In the genomic region with DNA sequence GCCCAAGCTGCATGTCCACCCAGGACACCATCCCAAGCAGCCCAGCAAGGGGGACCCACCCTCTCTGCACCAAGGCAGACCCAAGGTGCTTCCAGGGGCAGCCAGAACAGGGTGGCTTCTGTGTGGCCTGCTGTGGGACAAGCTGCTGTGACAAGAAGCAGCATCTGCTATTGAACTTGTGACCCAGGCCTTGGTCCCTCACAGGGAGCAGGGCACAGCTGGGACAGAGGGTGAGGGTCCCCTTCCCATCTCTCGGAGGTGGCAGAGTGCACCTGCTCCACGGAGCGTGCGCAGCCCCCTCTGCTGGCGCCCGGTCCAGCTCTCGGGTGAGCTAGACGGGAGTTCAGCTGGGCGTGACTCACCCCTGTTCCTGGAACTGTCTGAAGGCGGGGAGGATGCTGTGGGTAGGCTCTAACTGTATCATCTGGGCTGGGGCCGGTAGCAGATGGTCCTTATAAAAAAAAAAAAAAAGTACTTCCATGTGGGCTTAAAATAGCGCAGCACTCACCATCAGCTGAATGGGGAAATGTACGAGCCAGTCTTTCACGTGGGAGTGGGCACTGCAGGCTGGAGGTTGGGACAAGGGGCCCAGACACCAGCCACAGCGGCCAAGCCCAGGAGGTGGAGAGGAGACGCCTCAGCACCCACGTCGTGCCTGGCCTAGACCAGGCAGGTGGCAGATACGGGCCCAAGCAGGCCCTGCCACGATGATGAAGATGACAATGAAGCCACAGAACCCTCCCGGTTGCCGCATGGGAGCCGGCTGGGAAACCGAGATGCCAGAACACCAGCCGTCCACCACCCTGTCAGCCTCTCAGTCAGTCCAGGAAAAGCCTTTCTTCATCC, we compare ENCODE assay signal across 1 cellular context.
TF ChIP-seq lines count a peak whose summit lies in the region.

No MANE protein-coding gene starts in this region.

TF ChIP-seq in SK-N-SH, 30 proteins besides CTCF, POLR2A, EP300 and RAD21 (continued from another document):
- no peak for TF ChIP-seq CHD2 (IDR thresholded peaks at IDR 0.05; ENCODE audit: low read length, partially characterized antibody)
- TF ChIP-seq TCF12 (IDR thresholded peaks at IDR 0.05): peak; percentile 93
- no peak for TF ChIP-seq TEAD4 (IDR thresholded peaks at IDR 0.05; ENCODE audit: borderline replicate concordance, insufficient read depth)
- TF ChIP-seq, protein P1, sequence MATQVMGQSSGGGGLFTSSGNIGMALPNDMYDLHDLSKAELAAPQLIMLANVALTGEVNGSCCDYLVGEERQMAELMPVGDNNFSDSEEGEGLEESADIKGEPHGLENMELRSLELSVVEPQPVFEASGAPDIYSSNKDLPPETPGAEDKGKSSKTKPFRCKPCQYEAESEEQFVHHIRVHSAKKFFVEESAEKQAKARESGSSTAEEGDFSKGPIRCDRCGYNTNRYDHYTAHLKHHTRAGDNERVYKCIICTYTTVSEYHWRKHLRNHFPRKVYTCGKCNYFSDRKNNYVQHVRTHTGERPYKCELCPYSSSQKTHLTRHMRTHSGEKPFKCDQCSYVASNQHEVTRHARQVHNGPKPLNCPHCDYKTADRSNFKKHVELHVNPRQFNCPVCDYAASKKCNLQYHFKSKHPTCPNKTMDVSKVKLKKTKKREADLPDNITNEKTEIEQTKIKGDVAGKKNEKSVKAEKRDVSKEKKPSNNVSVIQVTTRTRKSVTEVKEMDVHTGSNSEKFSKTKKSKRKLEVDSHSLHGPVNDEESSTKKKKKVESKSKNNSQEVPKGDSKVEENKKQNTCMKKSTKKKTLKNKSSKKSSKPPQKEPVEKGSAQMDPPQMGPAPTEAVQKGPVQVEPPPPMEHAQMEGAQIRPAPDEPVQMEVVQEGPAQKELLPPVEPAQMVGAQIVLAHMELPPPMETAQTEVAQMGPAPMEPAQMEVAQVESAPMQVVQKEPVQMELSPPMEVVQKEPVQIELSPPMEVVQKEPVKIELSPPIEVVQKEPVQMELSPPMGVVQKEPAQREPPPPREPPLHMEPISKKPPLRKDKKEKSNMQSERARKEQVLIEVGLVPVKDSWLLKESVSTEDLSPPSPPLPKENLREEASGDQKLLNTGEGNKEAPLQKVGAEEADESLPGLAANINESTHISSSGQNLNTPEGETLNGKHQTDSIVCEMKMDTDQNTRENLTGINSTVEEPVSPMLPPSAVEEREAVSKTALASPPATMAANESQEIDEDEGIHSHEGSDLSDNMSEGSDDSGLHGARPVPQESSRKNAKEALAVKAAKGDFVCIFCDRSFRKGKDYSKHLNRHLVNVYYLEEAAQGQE (IDR thresholded peaks at IDR 0.05; ENCODE audit: low read depth, low read length): peak; percentile 11; the same call in 1 of the 2 replicates
- TF ChIP-seq FOXJ3 (CRISPR knock-in tag; IDR thresholded peaks at IDR 0.05): no peak
- peak; percentile 35; the same call in 1 of the 2 replicates for TF ChIP-seq RCOR1 (IDR thresholded peaks at IDR 0.05; ENCODE audit: low read length)
- peak; percentile 48 for TF ChIP-seq SMC3 (IDR thresholded peaks at IDR 0.05; ENCODE audit: low read depth, low read length)
- TF ChIP-seq FOSL2 (IDR thresholded peaks at IDR 0.05; ENCODE audit: borderline replicate concordance, low read depth): peak; percentile 89
- no peak for TF ChIP-seq GATA2 (CRISPR knock-in tag; IDR thresholded peaks at IDR 0.05)
- TF ChIP-seq MXI1 (IDR thresholded peaks at IDR 0.05; ENCODE audit: low read depth, low read length): no peak
- TF ChIP-seq, protein P2, sequence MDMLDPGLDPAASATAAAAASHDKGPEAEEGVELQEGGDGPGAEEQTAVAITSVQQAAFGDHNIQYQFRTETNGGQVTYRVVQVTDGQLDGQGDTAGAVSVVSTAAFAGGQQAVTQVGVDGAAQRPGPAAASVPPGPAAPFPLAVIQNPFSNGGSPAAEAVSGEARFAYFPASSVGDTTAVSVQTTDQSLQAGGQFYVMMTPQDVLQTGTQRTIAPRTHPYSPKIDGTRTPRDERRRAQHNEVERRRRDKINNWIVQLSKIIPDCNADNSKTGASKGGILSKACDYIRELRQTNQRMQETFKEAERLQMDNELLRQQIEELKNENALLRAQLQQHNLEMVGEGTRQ (IDR thresholded peaks at IDR 0.05; ENCODE audit: borderline replicate concordance, low read depth, low read length): no peak
- TF ChIP-seq, protein P3, sequence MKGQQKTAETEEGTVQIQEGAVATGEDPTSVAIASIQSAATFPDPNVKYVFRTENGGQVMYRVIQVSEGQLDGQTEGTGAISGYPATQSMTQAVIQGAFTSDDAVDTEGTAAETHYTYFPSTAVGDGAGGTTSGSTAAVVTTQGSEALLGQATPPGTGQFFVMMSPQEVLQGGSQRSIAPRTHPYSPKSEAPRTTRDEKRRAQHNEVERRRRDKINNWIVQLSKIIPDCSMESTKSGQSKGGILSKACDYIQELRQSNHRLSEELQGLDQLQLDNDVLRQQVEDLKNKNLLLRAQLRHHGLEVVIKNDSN (IDR thresholded peaks at IDR 0.05; ENCODE audit: borderline replicate concordance, low read depth): no peak
- TF ChIP-seq GABPA (IDR thresholded peaks at IDR 0.05; ENCODE audit: low read depth): no peak
- TF ChIP-seq RFX5 (IDR thresholded peaks at IDR 0.05; ENCODE audit: low read length): no peak
- no peak for TF ChIP-seq ELF1 (IDR thresholded peaks at IDR 0.05)
- TF ChIP-seq TAF1 (IDR thresholded peaks at IDR 0.05; ENCODE audit: borderline replicate concordance, low read depth, low read length): no peak
- peak; percentile 18; the same call in 1 of the 2 replicates for TF ChIP-seq NFIC (IDR thresholded peaks at IDR 0.05; ENCODE audit: borderline replicate concordance)
- TF ChIP-seq, protein P4, sequence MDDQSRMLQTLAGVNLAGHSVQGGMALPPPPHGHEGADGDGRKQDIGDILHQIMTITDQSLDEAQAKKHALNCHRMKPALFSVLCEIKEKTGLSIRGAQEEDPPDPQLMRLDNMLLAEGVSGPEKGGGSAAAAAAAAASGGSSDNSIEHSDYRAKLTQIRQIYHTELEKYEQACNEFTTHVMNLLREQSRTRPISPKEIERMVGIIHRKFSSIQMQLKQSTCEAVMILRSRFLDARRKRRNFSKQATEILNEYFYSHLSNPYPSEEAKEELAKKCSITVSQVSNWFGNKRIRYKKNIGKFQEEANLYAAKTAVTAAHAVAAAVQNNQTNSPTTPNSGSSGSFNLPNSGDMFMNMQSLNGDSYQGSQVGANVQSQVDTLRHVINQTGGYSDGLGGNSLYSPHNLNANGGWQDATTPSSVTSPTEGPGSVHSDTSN (IDR thresholded peaks at IDR 0.05): peak; percentile 54
- TF ChIP-seq, protein P5, sequence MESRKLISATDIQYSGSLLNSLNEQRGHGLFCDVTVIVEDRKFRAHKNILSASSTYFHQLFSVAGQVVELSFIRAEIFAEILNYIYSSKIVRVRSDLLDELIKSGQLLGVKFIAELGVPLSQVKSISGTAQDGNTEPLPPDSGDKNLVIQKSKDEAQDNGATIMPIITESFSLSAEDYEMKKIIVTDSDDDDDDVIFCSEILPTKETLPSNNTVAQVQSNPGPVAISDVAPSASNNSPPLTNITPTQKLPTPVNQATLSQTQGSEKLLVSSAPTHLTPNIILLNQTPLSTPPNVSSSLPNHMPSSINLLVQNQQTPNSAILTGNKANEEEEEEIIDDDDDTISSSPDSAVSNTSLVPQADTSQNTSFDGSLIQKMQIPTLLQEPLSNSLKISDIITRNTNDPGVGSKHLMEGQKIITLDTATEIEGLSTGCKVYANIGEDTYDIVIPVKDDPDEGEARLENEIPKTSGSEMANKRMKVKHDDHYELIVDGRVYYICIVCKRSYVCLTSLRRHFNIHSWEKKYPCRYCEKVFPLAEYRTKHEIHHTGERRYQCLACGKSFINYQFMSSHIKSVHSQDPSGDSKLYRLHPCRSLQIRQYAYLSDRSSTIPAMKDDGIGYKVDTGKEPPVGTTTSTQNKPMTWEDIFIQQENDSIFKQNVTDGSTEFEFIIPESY (IDR thresholded peaks at IDR 0.05; ENCODE audit: borderline replicate concordance, low read depth): no peak; the same call in 1 of the 2 replicates
- TF ChIP-seq EZH2phosphoT487 (IDR thresholded peaks at IDR 0.05; ENCODE audit: borderline replicate concordance, low read depth): no peak
- peak; percentile 84; the same call in 1 of the 2 replicates for TF ChIP-seq JUND (IDR thresholded peaks at IDR 0.05)
- no peak for TF ChIP-seq YY1 (IDR thresholded peaks at IDR 0.05; ENCODE audit: low read depth)
